In the genomic region with DNA sequence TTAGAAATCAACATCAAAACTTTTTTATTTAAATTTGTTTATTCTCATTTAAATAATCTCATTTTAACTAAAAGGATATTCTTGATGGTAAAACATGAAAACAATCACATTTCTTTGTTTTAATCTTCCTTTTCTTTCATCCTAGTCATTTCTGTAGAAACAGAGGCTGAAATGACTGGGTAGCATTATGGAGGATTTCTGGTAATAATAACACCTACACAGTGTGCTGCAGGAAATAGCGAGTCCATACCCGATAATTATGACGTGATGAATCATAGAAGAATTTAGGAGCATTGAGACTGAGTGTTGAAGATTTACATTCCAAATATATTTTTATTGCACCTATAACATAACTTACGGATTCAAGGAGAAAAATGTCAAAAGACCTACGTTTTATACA, we compare ENCODE assay signal across 18 cellular contexts. TPM values are rescaled to one million over a fixed set of nuclear protein-coding genes. Genes with fewer than 3 reads are reported as not detected.
A peak's percentile ranks its signal among the peaks of the same experiment; 100 is the strongest.
DNase-seq lines count a peak whose midpoint lies in the region; ATAC-seq, FAIRE-seq and TF ChIP-seq lines count a peak whose summit lies in the region.
"Had no signal": no experiment of that assay in that cellular context is flagged by ENCODE, and none has a peak within 500 bp of the region (broad histone marks: within the 10 kb centered on the region; RNA-seq: fewer than 3 reads in every experiment).

No MANE protein-coding gene starts in this region.

- H3K9ac ChIP-seq in K562 (ENCODE audit: insufficient read depth in 1 of 2, low read depth in 2 of 2, low read length in 2 of 2), result no peak overlapping the region
- H3K9ac ChIP-seq in HepG2 (ENCODE audit: insufficient read depth, low read depth, low read length), result no peak overlapping the region

- BruUV-seq in K562 (replicated peaks; lab: Mats Ljungman, UMichigan), result no TSS peak
- no TSS peak for BruUV-seq in HepG2 (replicated peaks; lab: Mats Ljungman, UMichigan)

- peak overlapping the region; percentile 58 to 75 for H3K27ac ChIP-seq in right atrium auricular region
- no peak overlapping the region for H3K27ac ChIP-seq in K562 (ENCODE audit: extremely low read depth, low read depth, low read length)
- no peak overlapping the region for H3K27ac ChIP-seq in HepG2 (ENCODE audit: extremely low read length, insufficient read depth, low read length)

- TF ChIP-seq RAD21 in K562 (CRISPR knock-in tag; conservative IDR thresholded peaks at IDR 0.05 in 1 of 2, IDR thresholded peaks at IDR 0.05 in 1 of 2), result no peak
- no peak for TF ChIP-seq RAD21 in HepG2 (CRISPR knock-in tag; IDR thresholded peaks at IDR 0.05)

- in situ Hi-C loops in K562 (cut with MboI), result no loop called here
- in situ Hi-C loops in HepG2 (cut with HindIII; ENCODE audit: extremely low pct_ligation_motif_present, low pct_unique_long_range_greater_than_20kb), result no loop called here

- TF ChIP-seq POLR2A in K562 (conservative IDR thresholded peaks at IDR 0.05) (no peak), HepG2 (IDR thresholded peaks at IDR 0.05; ENCODE audit: insufficient read depth in 1 of 2, low read depth in 2 of 2, low read length in 2 of 2) (no peak)

- H3K36me3 ChIP-seq in right atrium auricular region (no peaks in the 10 kb centered on the region), K562 (ENCODE audit: control insufficient read depth, insufficient read depth, low read length) (peaks cover 3% of the 10 kb centered on the region; the same call in 1 of the 3 replicates), HepG2 (replicated peaks in 1 of 2; ENCODE audit: control insufficient read depth in 1 of 2, insufficient read depth in 2 of 2, low read length in 2 of 2) (no peaks in the 10 kb centered on the region)
- H3K36me3 ChIP-seq: BE2C, transverse colon had no signal

- H3K27ac Mint-ChIP-seq in stimulated activated naive CD8-positive, alpha-beta T cell treated with anti-CD3 and anti-CD28 coated beads, Interleukin-15, Interleukin-2, amounts not matched to agents 100 ng/mL and 50 ng/mL, for 24 hours, result peak overlapping the region; percentile 78
- H3K27ac Mint-ChIP-seq: activated B cell treated with CpG ODN at 0.5 μM for 24 hours; stimulated activated memory B cell treated with anti-CD40 and anti-IgM and Interleukin-4, amounts not matched to agents 10 μg/mL and 1 μg/mL and 100 μg/mL, for 72 hours had no signal

- H3K4me3 Mint-ChIP-seq in stimulated activated naive CD8-positive, alpha-beta T cell treated with anti-CD3 and anti-CD28 coated beads, Interleukin-15, Interleukin-2, amounts not matched to agents 100 ng/mL and 50 ng/mL, for 24 hours, result no peak overlapping the region
- H3K4me3 Mint-ChIP-seq: activated B cell treated with CpG ODN at 0.5 μM for 24 hours; neural crest cell; stimulated activated memory B cell treated with anti-CD40 and anti-IgM and Interleukin-4, amounts not matched to agents 10 μg/mL and 1 μg/mL and 100 μg/mL, for 72 hours had no signal

- H3K79me2 ChIP-seq in K562 (ENCODE audit: control insufficient read depth, insufficient read depth, low read length) (no peaks in the 10 kb centered on the region), HepG2 (ENCODE audit: insufficient read depth, low read length) (no peaks in the 10 kb centered on the region)

- ATAC-seq in Right ventricle myocardium superior (ENCODE audit: poor library complexity) (no peak), K562 (no peak), HepG2 (no peak)
- ATAC-seq: stimulated activated memory B cell treated with anti-CD40 and anti-IgM and Interleukin-4, amounts not matched to agents 10 μg/mL and 1 μg/mL and 100 μg/mL, for 72 hours had no signal

- no peaks in the 10 kb centered on the region for H3K36me3 Mint-ChIP-seq in stimulated activated naive CD8-positive, alpha-beta T cell treated with anti-CD3 and anti-CD28 coated beads, Interleukin-15, Interleukin-2, amounts not matched to agents 100 ng/mL and 50 ng/mL, for 24 hours (ENCODE audit: low read depth)
- H3K36me3 Mint-ChIP-seq: stimulated activated memory B cell treated with anti-CD40 and anti-IgM and Interleukin-4, amounts not matched to agents 10 μg/mL and 1 μg/mL and 100 μg/mL, for 72 hours had no signal

- H3K9me1 ChIP-seq in K562 (ENCODE audit: control insufficient read depth, insufficient read depth, low read length), result no peaks in the 10 kb centered on the region

- peaks cover 0 to 9% of the 10 kb centered on the region in 2 donors for H3K4me1 ChIP-seq in right atrium auricular region
- peaks cover 0 to 21% of the 10 kb centered on the region in 2 experiments; a peak in 4 of 5 replicates for H3K4me1 ChIP-seq in K562 (replicated peaks in 1 of 2; ENCODE audit: control insufficient read depth in 2 of 2, insufficient read depth in 2 of 2, low read length in 2 of 2)
- 0 out of 2 replicates have a peak, but pooled peaks cover 6% of the 10 kb centered on the region for H3K4me1 ChIP-seq in HepG2 (ENCODE audit: insufficient read depth, low read length)
- H3K4me1 ChIP-seq: BE2C had no signal

- H3K27me3 ChIP-seq in right atrium auricular region (no peaks in the 10 kb centered on the region), K562 (ENCODE audit: control insufficient read depth in 2 of 2, insufficient read depth in 2 of 2, low read length in 2 of 2) (no peaks in the 10 kb centered on the region), HepG2 (ENCODE audit: control insufficient read depth in 1 of 2, insufficient read depth in 2 of 2, low read length in 2 of 2) (no peaks in the 10 kb centered on the region)
- H3K27me3 ChIP-seq: BE2C, transverse colon had no signal

- TF ChIP-seq CTCF in right atrium auricular region (IDR thresholded peaks at IDR 0.05) (no peak), K562 (IDR thresholded peaks at IDR 0.05 in 2 of 3, conservative IDR thresholded peaks at IDR 0.05 in 1 of 3; ENCODE audit: insufficient read depth in 2 of 3, low read depth in 1 of 3, low read length in 3 of 3) (no peak), HepG2 (CRISPR knock-in tag; IDR thresholded peaks at IDR 0.05) (no peak)

- no peak for FAIRE-seq in K562 (lab: Jason Lieb, UNC)
- no peak for FAIRE-seq in HepG2 (lab: Jason Lieb, UNC)

- TF ChIP-seq EP300 in K562 (IDR thresholded peaks at IDR 0.05; ENCODE audit: low read length) (no peak), HepG2 (IDR thresholded peaks at IDR 0.05; ENCODE audit: low read depth in 2 of 2, low read length in 2 of 2) (no peak), HepG2 (CRISPR knock-in tag; IDR thresholded peaks at IDR 0.05; ENCODE audit: borderline replicate concordance) (no peak)

- no peak for DNase-seq in right atrium auricular region (ENCODE audit: low spot score)
- no peak for DNase-seq in Right ventricle myocardium superior
- DNase-seq in HPDE6-E6E7 (ENCODE audit: extremely low spot score), result peak; percentile 13
- DNase-seq in K562 (ENCODE audit: extremely low read depth in 1 of 4, low spot score in 3 of 4), result no peak
- no peak for DNase-seq in NCI-H1092 treated with DMSO at 0.1 percent for 48 hours (lab: John Stamatoyannopoulos, UW)
- no peak for DNase-seq in HCEC 1CT
- DNase-seq in HepG2 (ENCODE audit: low spot score), result no peak
- DNase-seq: activated B cell treated with CpG ODN at 0.5 μM for 24 hours, amniotic stem cell, BE2C, Kasumi-1, NCI-H1436, NCI-H226, SIG-M5, transverse colon had no signal

- intact Hi-C loops in Right ventricle myocardium superior (cut with DNase I) (no loop called here), K562 (cut with micrococcal nuclease) (no loop called here), HepG2 (cut with micrococcal nuclease; ENCODE audit: unreplicated experiment) (no loop called here)

- H3K4me1 Mint-ChIP-seq in stimulated activated naive CD8-positive, alpha-beta T cell treated with anti-CD3 and anti-CD28 coated beads, Interleukin-15, Interleukin-2, amounts not matched to agents 100 ng/mL and 50 ng/mL, for 24 hours (ENCODE audit: low read depth), result peaks cover 33% of the 10 kb centered on the region
- H3K4me1 Mint-ChIP-seq: activated B cell treated with CpG ODN at 0.5 μM for 24 hours; neural crest cell; stimulated activated memory B cell treated with anti-CD40 and anti-IgM and Interleukin-4, amounts not matched to agents 10 μg/mL and 1 μg/mL and 100 μg/mL, for 72 hours had no signal

- H3K4me3 ChIP-seq in right atrium auricular region, result peak overlapping the region; percentile 38 to 42
- H3K4me3 ChIP-seq in K562, result no peak overlapping the region
- H3K4me3 ChIP-seq in HepG2 (replicated peaks in 1 of 3; ENCODE audit: insufficient read depth in 1 of 3, low read depth in 2 of 3, low read length in 3 of 3), result no peak overlapping the region
- H3K4me3 ChIP-seq: transverse colon had no signal

- 42% methylated on average over 5 of the region's 5 CpGs for WGBS in K562 (ENCODE audit: insufficient coverage, low coverage, missing lambda C conversion rate)
- 58% methylated on average over 5 of the region's 5 CpGs for WGBS in HepG2 (ENCODE audit: low lambda C conversion rate)

- H3K4me2 ChIP-seq in K562 (ENCODE audit: insufficient read depth, low read length), result 0 out of 2 replicates have a peak overlapping the region, but pooled peaks have one; percentile 1
- no peak overlapping the region for H3K4me2 ChIP-seq in HepG2 (ENCODE audit: low read depth, low read length)

- CTCF ChIA-PET in K562 (lab: Yijun Ruan, JAX; ENCODE audit: low intra/inter-chr PET ratio) (no interaction called here), HepG2 (lab: Yijun Ruan, JAX; ENCODE audit: low intra/inter-chr PET ratio, low total read pairs) (no interaction called here)

- H3K9me3 Mint-ChIP-seq in stimulated activated naive CD8-positive, alpha-beta T cell treated with anti-CD3 and anti-CD28 coated beads, Interleukin-15, Interleukin-2, amounts not matched to agents 100 ng/mL and 50 ng/mL, for 24 hours, result no peaks in the 10 kb centered on the region
- H3K9me3 Mint-ChIP-seq: activated B cell treated with CpG ODN at 0.5 μM for 24 hours; neural crest cell; stimulated activated memory B cell treated with anti-CD40 and anti-IgM and Interleukin-4, amounts not matched to agents 10 μg/mL and 1 μg/mL and 100 μg/mL, for 72 hours had no signal

- POLR2A ChIA-PET in K562 (lab: Yijun Ruan, JAX) (interaction anchor here (1.0 kb wide), 1 partner anchor 11 kb away, joined by 3 read pairs; no protein-coding TSS in a partner anchor), HepG2 (lab: Yijun Ruan, JAX) (no interaction called here)

- H3K9me3 ChIP-seq in right atrium auricular region, result no peaks in the 10 kb centered on the region
- H3K9me3 ChIP-seq in K562 (replicated peaks; ENCODE audit: control insufficient read depth, insufficient read depth, low read depth, low read length), result no peaks in the 10 kb centered on the region
- no peaks in the 10 kb centered on the region for H3K9me3 ChIP-seq in HepG2 (ENCODE audit: low read length)
- H3K9me3 ChIP-seq: BE2C, transverse colon had no signal

- H3K27me3 Mint-ChIP-seq in stimulated activated naive CD8-positive, alpha-beta T cell treated with anti-CD3 and anti-CD28 coated beads, Interleukin-15, Interleukin-2, amounts not matched to agents 100 ng/mL and 50 ng/mL, for 24 hours, result peaks cover 22% of the 10 kb centered on the region

- H4K20me1 ChIP-seq in K562 (replicated peaks; ENCODE audit: control insufficient read depth, insufficient read depth, low read length) (no peaks in the 10 kb centered on the region), HepG2 (ENCODE audit: insufficient read depth, low read length) (no peaks in the 10 kb centered on the region)

- H2AFZ ChIP-seq in K562 (ENCODE audit: low read depth, low read length), result no peak overlapping the region
- H2AFZ ChIP-seq in HepG2 (ENCODE audit: low read length), result no peak overlapping the region

RNA-seq across cellular contexts. Expression of a gene that starts 31.4 kb away (rescaled TPM):
- total RNA-seq in right atrium auricular region (10 to 100 TPM in 1 of 2 donors, 1 to 10 TPM in 1; 5.9 to 10.2 TPM), Right ventricle myocardium superior (4.9 TPM), K562 (2014; rRNA removed) (2.7 and 2.9 TPM in 2 replicates), K562 (2014; rRNA removed; fragmentation: Illumina TruSeq; extraction: Trizol) (4.4 and 4.8 TPM in 2 replicates), K562 (2015; rRNA removed; fragmentation: Illumina TruSeq; extraction: Trizol) (5.3 and 5.5 TPM in 2 replicates), K562 (2021) (3.0 and 3.1 TPM in 2 replicates), HepG2 (2016; rRNA removed; fragmentation: Illumina TruSeq; extraction: Trizol) (1.7 and 2.1 TPM in 2 replicates)
- 2.4 and 7.3 TPM in 2 replicates for total RNA-seq in K562 (2011; cell fraction: chromatin; rRNA removed; ENCODE audit: low replicate concordance)
- total RNA-seq in K562 (2011; cell fraction: nucleolus; rRNA removed), result 1.8 and 2.3 TPM in 2 replicates
- total RNA-seq in K562 (2011; cell fraction: nucleoplasm; rRNA removed), result 2.2 and 3.2 TPM in 2 replicates
- polyA plus RNA-seq in K562 (2011; rRNA removed) (2.5 and 2.8 TPM in 2 replicates), K562 (2014; fragmentation: Illumina TruSeq; extraction: Trizol) (3.3 and 3.5 TPM in 2 replicates), K562 (2014; fragmentation: Nextera tagmentation; extraction: Ambion mirVana) (1 to 10 TPM; 5.1 to 6.5 TPM), K562 (2014; rRNA removed) (2.1 and 3.2 TPM in 2 replicates), HepG2 (2011; rRNA removed) (0.29 and 0.32 TPM in 2 replicates)
- polyA plus RNA-seq in K562 (2011; cell fraction: cytosol; rRNA removed), result 1.1 and 1.5 TPM in 2 replicates
- 1.0 and 2.5 TPM in 2 replicates for polyA plus RNA-seq in K562 (2011; cell fraction: nucleus; rRNA removed)
- 3.3 and 5.8 TPM in 2 replicates for polyA plus RNA-seq in K562 (2012)
- 4.7 and 5.5 TPM in 2 replicates for polyA minus RNA-seq in K562 (2011; rRNA and poly(A)+ RNA removed)
- 2.0 and 2.6 TPM in 2 replicates for polyA minus RNA-seq in K562 (2011; cell fraction: cytosol; rRNA and poly(A)+ RNA removed)
- polyA minus RNA-seq in K562 (2011; cell fraction: nucleus; rRNA and poly(A)+ RNA removed), result 3.2 and 8.6 TPM in 2 replicates
- 0.18 and 0.20 TPM in 2 replicates for total RNA-seq in HepG2 (2016; cell fraction: cytosol; rRNA removed; fragmentation: Illumina TruSeq; extraction: Trizol; ENCODE audit: low read depth)
- total RNA-seq in HepG2 (2016; cell fraction: insoluble cytoplasmic fraction; rRNA removed; fragmentation: Illumina TruSeq; extraction: Trizol), result 1.5 and 2.4 TPM in 2 replicates
- total RNA-seq in HepG2 (2016; cell fraction: membrane; rRNA removed; fragmentation: Illumina TruSeq; extraction: Trizol), result 0.90 TPM in 2 replicates
- total RNA-seq in HepG2 (2016; cell fraction: nucleus; rRNA removed; fragmentation: Illumina TruSeq; extraction: Trizol), result 1.0 and 1.2 TPM in 2 replicates
- polyA plus RNA-seq in HepG2 (2011; cell fraction: cytosol; rRNA removed), result 0.17 and 0.35 TPM in 2 replicates
- 0.18 and 0.29 TPM in 2 replicates for polyA plus RNA-seq in HepG2 (2011; cell fraction: nucleus; rRNA removed)
- 1.0 and 1.5 TPM in 2 replicates for polyA plus RNA-seq in HepG2 (2012)
- polyA plus RNA-seq in HepG2 (2016; cell fraction: cytosol; fragmentation: Illumina TruSeq; extraction: Trizol; ENCODE audit: low read depth), result 0.08 and 0.09 TPM in 2 replicates
- polyA plus RNA-seq in HepG2 (2016; cell fraction: insoluble cytoplasmic fraction; fragmentation: Illumina TruSeq; extraction: Trizol; ENCODE audit: low read depth), result 1.3 and 1.6 TPM in 2 replicates
- polyA plus RNA-seq in HepG2 (2016; cell fraction: membrane; fragmentation: Illumina TruSeq; extraction: Trizol; ENCODE audit: low read depth), result 0.26 and 0.31 TPM in 2 replicates
- polyA plus RNA-seq in HepG2 (2016; cell fraction: nucleus; fragmentation: Illumina TruSeq; extraction: Trizol; ENCODE audit: insufficient read depth, low read depth), result 0.57 and 1.1 TPM in 2 replicates
- 0.24 and 0.77 TPM in 2 replicates for polyA minus RNA-seq in HepG2 (2011; rRNA and poly(A)+ RNA removed; ENCODE audit: low replicate concordance)
- 0.79 and 0.89 TPM in 2 replicates for polyA minus RNA-seq in HepG2 (2011; cell fraction: cytosol; rRNA and poly(A)+ RNA removed)
- 2.3 and 4.0 TPM in 2 replicates for polyA minus RNA-seq in HepG2 (2011; cell fraction: nucleus; rRNA and poly(A)+ RNA removed)

Comparison
In these comparisons a context has a peak if more than half of its experiments do, and no peak if none do; other contexts are left out.
1. H3K27ac ChIP-seq: peak in right atrium auricular region (2 of 2); none in K562 (single experiment) and HepG2 (single experiment).
2. H3K4me3 ChIP-seq: peak in right atrium auricular region (2 of 2); none in K562 (single experiment) and HepG2 (0 of 3).